15 cellular contexts compared by ENCODE assay signal in genomic region chr1:235918481-235918880, GRCh38. TPM values are rescaled to one million over a fixed set of nuclear protein-coding genes. Genes with fewer than 3 reads are reported as not detected.
DNase-seq lines count a peak whose midpoint lies in the region; ATAC-seq and TF ChIP-seq lines count a peak whose summit lies in the region.
"Had no signal": no experiment of that assay in that cellular context is flagged by ENCODE, and none has a peak within 500 bp of the region (broad histone marks: within the 10 kb centered on the region; RNA-seq: fewer than 3 reads in every experiment).

No MANE protein-coding gene starts in this region.

- H3K4me1 Mint-ChIP-seq in activated naive CD8-positive, alpha-beta T cell (ENCODE audit: low read depth) = peaks cover 43% of the 10 kb centered on the region
- peaks cover 51% of the 10 kb centered on the region for H3K4me1 Mint-ChIP-seq in activated naive CD8-positive, alpha-beta T cell treated with anti-CD3 and anti-CD28 coated beads, Interleukin-2, amount 50 U/mL, for 24 hours
- peaks cover 72% of the 10 kb centered on the region for H3K4me1 Mint-ChIP-seq in chondrocyte (ENCODE audit: low read depth)

- peak overlapping the region; percentile 7 for H3K27ac Mint-ChIP-seq in activated naive CD8-positive, alpha-beta T cell
- no peak overlapping the region for H3K27ac Mint-ChIP-seq in activated naive CD8-positive, alpha-beta T cell treated with anti-CD3 and anti-CD28 coated beads, Interleukin-2, amount 50 U/mL, for 24 hours
- peak overlapping the region; percentile 92 for H3K27ac Mint-ChIP-seq in chondrocyte (ENCODE audit: unreplicated experiment)

- H3K4me1 ChIP-seq in osteoblast (ENCODE audit: insufficient read depth, low read length) = peaks cover 50% of the 10 kb centered on the region

- H3K79me2 ChIP-seq in osteoblast (ENCODE audit: insufficient read depth, low read length) = no peaks in the 10 kb centered on the region

- no peak for ATAC-seq in activated naive CD8-positive, alpha-beta T cell treated with anti-CD3 and anti-CD28 coated beads, Interleukin-2, amount 50 U/mL, for 24 hours
- ATAC-seq in HG02884 (IDR thresholded peaks at IDR 0.05; ENCODE audit: unreplicated experiment) (no peak), GM18520 (IDR thresholded peaks at IDR 0.05; ENCODE audit: unreplicated experiment) (no peak)
- ATAC-seq: heart right ventricle had no signal

- no peaks in the 10 kb centered on the region for H3K36me3 Mint-ChIP-seq in activated naive CD8-positive, alpha-beta T cell
- H3K36me3 Mint-ChIP-seq in activated naive CD8-positive, alpha-beta T cell treated with anti-CD3 and anti-CD28 coated beads, Interleukin-2, amount 50 U/mL, for 24 hours (ENCODE audit: low read depth) = no peaks in the 10 kb centered on the region
- H3K36me3 Mint-ChIP-seq in chondrocyte (ENCODE audit: low read depth) = no peaks in the 10 kb centered on the region

- no peaks in the 10 kb centered on the region for H3K9me3 Mint-ChIP-seq in activated naive CD8-positive, alpha-beta T cell (ENCODE audit: low read depth)
- no peaks in the 10 kb centered on the region for H3K9me3 Mint-ChIP-seq in activated naive CD8-positive, alpha-beta T cell treated with anti-CD3 and anti-CD28 coated beads, Interleukin-2, amount 50 U/mL, for 24 hours
- H3K9me3 Mint-ChIP-seq in chondrocyte (ENCODE audit: low read depth) = no peaks in the 10 kb centered on the region

- no peak overlapping the region for H3K4me3 ChIP-seq in osteoblast (ENCODE audit: insufficient read depth, low read length)
- H3K4me3 ChIP-seq: GM12878, heart right ventricle had no signal

- no peak overlapping the region for H3K4me2 ChIP-seq in osteoblast (ENCODE audit: insufficient read depth, low read length)

- no peaks in the 10 kb centered on the region for H3K9me3 ChIP-seq in osteoblast (ENCODE audit: low read depth, low read length)
- H3K9me3 ChIP-seq: heart right ventricle had no signal

- no peaks in the 10 kb centered on the region for H4K20me1 ChIP-seq in osteoblast (ENCODE audit: insufficient read depth, low read length)

- H2AFZ ChIP-seq in osteoblast (ENCODE audit: low read length) = no peak overlapping the region

- H3K27me3 Mint-ChIP-seq in activated naive CD8-positive, alpha-beta T cell = no peaks in the 10 kb centered on the region
- H3K27me3 Mint-ChIP-seq in activated naive CD8-positive, alpha-beta T cell treated with anti-CD3 and anti-CD28 coated beads, Interleukin-2, amount 50 U/mL, for 24 hours = no peaks in the 10 kb centered on the region
- no peaks in the 10 kb centered on the region for H3K27me3 Mint-ChIP-seq in chondrocyte (ENCODE audit: low read depth)

- DNase-seq in activated naive CD8-positive, alpha-beta T cell treated with anti-CD3 and anti-CD28 coated beads, Interleukin-2, amount 50 U/mL, for 24 hours = no peak
- DNase-seq in chondrocyte (ENCODE audit: low spot score) = no peak
- DNase-seq in osteoblast (ENCODE audit: insufficient read length, low spot score, missing footprints) = no peak
- no peak for DNase-seq in 8988T
- no peak for DNase-seq in HCEC 1CT
- DNase-seq: activated CD4-positive, CD25-positive, alpha-beta regulatory T cell treated with anti-CD3 and anti-CD28 coated beads, Interleukin-2, amount 50 U/mL, for 72 hours; heart right ventricle; NCI-H1048; stimulated activated CD4-positive, alpha-beta T cell treated with anti-CD3 and anti-CD28 coated beads, Interleukin-2, amount 100 ng/mL, for 24 hours; T-helper 9 cell had no signal

- no peaks in the 10 kb centered on the region for H3K27me3 ChIP-seq in osteoblast (ENCODE audit: insufficient read depth, low read length)
- H3K27me3 ChIP-seq: dorsolateral prefrontal cortex, heart right ventricle had no signal

- H3K27ac ChIP-seq in osteoblast (ENCODE audit: low read depth, low read length) = peak overlapping the region; percentile 95

- no peak overlapping the region for H3K4me3 Mint-ChIP-seq in activated naive CD8-positive, alpha-beta T cell
- H3K4me3 Mint-ChIP-seq in activated naive CD8-positive, alpha-beta T cell treated with anti-CD3 and anti-CD28 coated beads, Interleukin-2, amount 50 U/mL, for 24 hours = no peak overlapping the region
- no peak overlapping the region for H3K4me3 Mint-ChIP-seq in chondrocyte (ENCODE audit: unreplicated experiment)

- TF ChIP-seq CTCF in chondrocyte (IDR thresholded peaks at IDR 0.05) (no peak), osteoblast (IDR thresholded peaks at IDR 0.05; ENCODE audit: extremely low read depth, low read depth, low read length) (no peak)

- no peaks in the 10 kb centered on the region for H3K36me3 ChIP-seq in osteoblast (ENCODE audit: insufficient read depth, low read length)
- H3K36me3 ChIP-seq: heart right ventricle had no signal

RNA-seq across cellular contexts. Expression of gene LYST, which starts 51.8 kb away (rescaled TPM):
- total RNA-seq in chondrocyte (14.9 to 16.4 TPM (median 16.0 TPM) in 3 replicates), osteoblast (63.0 and 86.0 TPM in 2 replicates)
